In genomic region chr12:64457036-64457435, GRCh38 we compare ENCODE assay signal across 9 cellular contexts. TPM values are rescaled to one million over a fixed set of nuclear protein-coding genes. Genes with fewer than 3 reads are reported as not detected.
DNase-seq lines count a peak whose midpoint lies in the region; ATAC-seq and TF ChIP-seq lines count a peak whose summit lies in the region.
"Had no signal": no experiment of that assay in that cellular context is flagged by ENCODE, and none has a peak within 500 bp of the region (broad histone marks: within the 10 kb centered on the region; RNA-seq: fewer than 3 reads in every experiment).

No MANE protein-coding gene starts in this region.

- peaks cover 28% of the 10 kb centered on the region for H3K36me3 Mint-ChIP-seq in T-helper 1 cell treated with Interleukin-12 subunit alpha and Interleukin-12 subunit beta and Interleukin-4 antibody, amounts not matched to agents 30 μg/mL and 1 μg/mL, for 36 hours (ENCODE audit: low read depth)

- H4K20me1 ChIP-seq in GM23248 (ENCODE audit: insufficient read depth) (no peaks in the 10 kb centered on the region), osteoblast (ENCODE audit: insufficient read depth, low read length) (peaks cover 5% of the 10 kb centered on the region)

- peaks cover 32% of the 10 kb centered on the region for H3K4me1 ChIP-seq in GM23248 (ENCODE audit: insufficient read depth)
- H3K4me1 ChIP-seq in osteoblast (ENCODE audit: insufficient read depth, low read length): peaks cover 50% of the 10 kb centered on the region
- H3K4me1 ChIP-seq in BE2C: peaks cover 9% of the 10 kb centered on the region

- H3F3A ChIP-seq in GM23248 (ENCODE audit: insufficient read depth): peaks cover 22% of the 10 kb centered on the region; the same call in 1 of the 2 replicates

- H3K4me1 Mint-ChIP-seq in T-helper 1 cell treated with Interleukin-12 subunit alpha and Interleukin-12 subunit beta and Interleukin-4 antibody, amounts not matched to agents 30 μg/mL and 1 μg/mL, for 36 hours (ENCODE audit: low read depth): peaks cover 43% of the 10 kb centered on the region

- H3K27me3 ChIP-seq in GM23248 (replicated peaks; ENCODE audit: insufficient read depth): no peaks in the 10 kb centered on the region
- no peaks in the 10 kb centered on the region for H3K27me3 ChIP-seq in osteoblast (ENCODE audit: insufficient read depth, low read length)
- no peaks in the 10 kb centered on the region for H3K27me3 ChIP-seq in BE2C

- no peaks in the 10 kb centered on the region for H3K9me3 Mint-ChIP-seq in T-helper 1 cell treated with Interleukin-12 subunit alpha and Interleukin-12 subunit beta and Interleukin-4 antibody, amounts not matched to agents 30 μg/mL and 1 μg/mL, for 36 hours

- no peak overlapping the region for H3K4me2 ChIP-seq in GM23248 (ENCODE audit: unreplicated experiment)
- peak overlapping the region; percentile 25 for H3K4me2 ChIP-seq in osteoblast (ENCODE audit: insufficient read depth, low read length)

- WGBS in GM23248 (ENCODE audit: low coverage in 1 of 2, low lambda C conversion rate in 2 of 2, missing lambda C conversion rate in 2 of 2), 2 experiments: 78 to 83% methylated on average over 6 of the region's 6 CpGs

- H3K4me3 Mint-ChIP-seq in T-helper 1 cell treated with Interleukin-12 subunit alpha and Interleukin-12 subunit beta and Interleukin-4 antibody, amounts not matched to agents 30 μg/mL and 1 μg/mL, for 36 hours: no peak overlapping the region

- no peak overlapping the region for H3K27ac ChIP-seq in GM23248
- H3K27ac ChIP-seq in osteoblast (ENCODE audit: low read depth, low read length): peak overlapping the region; percentile 30

- peak overlapping the region; percentile 82 for H3K27ac Mint-ChIP-seq in T-helper 1 cell treated with Interleukin-12 subunit alpha and Interleukin-12 subunit beta and Interleukin-4 antibody, amounts not matched to agents 30 μg/mL and 1 μg/mL, for 36 hours

- H3K36me3 ChIP-seq in GM23248 (ENCODE audit: low read depth) (0 out of 2 replicates have a peak, but pooled peaks cover 6% of the 10 kb centered on the region), osteoblast (ENCODE audit: insufficient read depth, low read length) (peaks cover 11% of the 10 kb centered on the region), BE2C (peaks cover 55% of the 10 kb centered on the region)

- no peak overlapping the region for H3K4me3 ChIP-seq in GM23248
- H3K4me3 ChIP-seq in cardiac fibroblast (replicated peaks in 1 of 2; ENCODE audit: low read depth in 2 of 2, low read length in 2 of 2): no peak overlapping the region
- no peak overlapping the region for H3K4me3 ChIP-seq in osteoblast (ENCODE audit: insufficient read depth, low read length)
- no peak overlapping the region for H3K4me3 ChIP-seq in BE2C (ENCODE audit: low read depth, low read length)

- no peaks in the 10 kb centered on the region for H3K9me3 ChIP-seq in GM23248 (ENCODE audit: low read depth)
- H3K9me3 ChIP-seq in osteoblast (ENCODE audit: low read depth, low read length): no peaks in the 10 kb centered on the region
- H3K9me3 ChIP-seq in BE2C: no peaks in the 10 kb centered on the region

- H3K9ac ChIP-seq in GM23248: no peak overlapping the region

- ATAC-seq in GM19328 (IDR thresholded peaks at IDR 0.05; ENCODE audit: unreplicated experiment) (no peak), GM21723 (IDR thresholded peaks at IDR 0.05; ENCODE audit: unreplicated experiment) (no peak)

- DNase-seq in GM23248: peak; percentile 10
- DNase-seq in cardiac fibroblast (ENCODE audit: low read depth in 2 of 2): peak; percentile 26 to 60
- DNase-seq in osteoblast (ENCODE audit: insufficient read length, low spot score, missing footprints): no peak
- DNase-seq in BE2C: no peak
- DNase-seq: effector CD8-positive, alpha-beta T cell; NCI-H1105 had no signal

- no peak overlapping the region for H2AFZ ChIP-seq in GM23248
- H2AFZ ChIP-seq in osteoblast (ENCODE audit: low read length): no peak overlapping the region

- TF ChIP-seq CTCF in cardiac fibroblast (IDR thresholded peaks at IDR 0.05; ENCODE audit: low read depth, low read length) (no peak), osteoblast (IDR thresholded peaks at IDR 0.05; ENCODE audit: extremely low read depth, low read depth, low read length) (no peak), BE2C (IDR thresholded peaks at IDR 0.05; ENCODE audit: low read depth, low read length) (no peak)

- no peaks in the 10 kb centered on the region for H3K27me3 Mint-ChIP-seq in T-helper 1 cell treated with Interleukin-12 subunit alpha and Interleukin-12 subunit beta and Interleukin-4 antibody, amounts not matched to agents 30 μg/mL and 1 μg/mL, for 36 hours (ENCODE audit: low read depth)

- H3K9me2 ChIP-seq in GM23248 (ENCODE audit: insufficient read depth): no peaks in the 10 kb centered on the region

- H3K79me2 ChIP-seq in GM23248 (ENCODE audit: insufficient read depth): peaks cover 82% of the 10 kb centered on the region
- H3K79me2 ChIP-seq in osteoblast (ENCODE audit: insufficient read depth, low read length): peaks cover 70% of the 10 kb centered on the region

- in situ Hi-C loops in GM23248 (cut with MboI): no loop called here

RNA-seq across cellular contexts. Expression of gene TBK1, which starts 5.1 kb away (rescaled TPM):
- total RNA-seq in GM23248 (2014; rRNA removed; shearing (Covaris generic)): 29.4 and 33.9 TPM in 2 replicates
- 25.2 and 27.1 TPM in 2 replicates for polyA plus RNA-seq in GM23248 (2016; fragmentation: Nextera tagmentation; extraction: Ambion mirVana)
- 34.8 and 36.2 TPM in 2 replicates for total RNA-seq in osteoblast
- 14.4 TPM for polyA plus RNA-seq in BE2C (2012; ENCODE audit: insufficient read depth, insufficient read length, low read depth)

RNA-seq across cellular contexts. Expression of gene XPOT, which starts 52.8 kb away (rescaled TPM):
- 148 and 154 TPM in 2 replicates for total RNA-seq in GM23248 (2014; rRNA removed; shearing (Covaris generic))
- 118 and 120 TPM in 2 replicates for polyA plus RNA-seq in GM23248 (2016; fragmentation: Nextera tagmentation; extraction: Ambion mirVana)
- 208 and 217 TPM in 2 replicates for total RNA-seq in osteoblast
- 102 TPM for polyA plus RNA-seq in BE2C (2012; ENCODE audit: insufficient read depth, insufficient read length, low read depth)

Comparison
In these comparisons a context has a peak if more than half of its experiments do, and no peak if none do; other contexts are left out.
1. DNase-seq: peak in GM23248 (single experiment) and cardiac fibroblast (2 of 2); none in osteoblast (single experiment) and BE2C (single experiment).